In the genomic region with DNA sequence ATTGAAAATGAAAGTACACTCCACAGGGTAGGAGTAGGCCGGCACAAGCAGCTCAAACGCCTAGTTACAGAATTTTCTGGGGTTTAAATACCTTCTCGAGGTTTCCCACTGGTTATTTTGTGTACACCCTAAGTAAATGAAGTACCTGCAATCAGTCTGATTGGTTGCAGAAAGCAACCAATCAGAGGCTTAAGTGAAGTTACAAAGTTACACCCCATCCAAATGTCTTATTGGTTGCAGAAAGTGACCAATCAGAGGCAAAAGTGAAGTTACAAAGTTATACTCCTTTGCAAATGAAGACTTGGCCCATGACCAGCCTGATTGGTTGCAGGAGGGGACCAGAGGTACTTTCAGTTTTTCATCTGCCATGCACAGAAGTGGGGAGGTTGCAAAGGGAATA, we compare ENCODE assay signal across 17 cellular contexts. TPM values are rescaled to one million over a fixed set of nuclear protein-coding genes. Genes with fewer than 3 reads are reported as not detected.
DNase-seq lines count a peak whose midpoint lies in the region; ATAC-seq and TF ChIP-seq lines count a peak whose summit lies in the region.
"Had no signal": no experiment of that assay in that cellular context is flagged by ENCODE, and none has a peak within 500 bp of the region (broad histone marks: within the 10 kb centered on the region; RNA-seq: fewer than 3 reads in every experiment).

No MANE protein-coding gene starts in this region.

- H3K79me2 ChIP-seq in neural progenitor cell (ENCODE audit: low read depth) = no peaks in the 10 kb centered on the region

- H4K20me1 ChIP-seq in BLaER1 = no peaks in the 10 kb centered on the region
- no peaks in the 10 kb centered on the region for H4K20me1 ChIP-seq in neural progenitor cell (ENCODE audit: low read depth)

- TF ChIP-seq CTCF in HEK293 (tag by site-specific recombination; IDR thresholded peaks at IDR 0.05) (no peak), neural progenitor cell (IDR thresholded peaks at IDR 0.05) (no peak), tibial nerve (IDR thresholded peaks at IDR 0.05) (no peak)

- no peak overlapping the region for H3K27ac ChIP-seq in BLaER1
- H3K27ac ChIP-seq in HEK293 (ENCODE audit: extremely low read depth, low read depth, low read length) = no peak overlapping the region
- no peak overlapping the region for H3K27ac ChIP-seq in neural progenitor cell
- no peak overlapping the region for H3K27ac ChIP-seq in tibial nerve

- no peaks in the 10 kb centered on the region for H3K9me3 ChIP-seq in BLaER1
- H3K9me3 ChIP-seq in HEK293 (ENCODE audit: control insufficient read depth, insufficient read depth, low read depth, low read length) = no peaks in the 10 kb centered on the region
- no peaks in the 10 kb centered on the region for H3K9me3 ChIP-seq in neural progenitor cell (ENCODE audit: low read depth)
- no peaks in the 10 kb centered on the region for H3K9me3 ChIP-seq in tibial nerve

- no peak overlapping the region for H3K4me3 ChIP-seq in BLaER1
- H3K4me3 ChIP-seq in HEK293 (ENCODE audit: low read depth, low read length) = no peak overlapping the region
- H3K4me3 ChIP-seq in neural progenitor cell = no peak overlapping the region
- H3K4me3 ChIP-seq in tibial nerve = no peak overlapping the region

- CTCF ChIA-PET in HEK293 (lab: Yijun Ruan, JAX) = no interaction called here

- no peaks in the 10 kb centered on the region for H3F3A ChIP-seq in neural progenitor cell (ENCODE audit: low read depth)

- TF ChIP-seq POLR2A in tibial nerve (IDR thresholded peaks at IDR 0.05) = no peak

- no peak for TF ChIP-seq EP300 in tibial nerve (IDR thresholded peaks at IDR 0.05)

- no peaks in the 10 kb centered on the region for H3K36me3 ChIP-seq in BLaER1
- no peaks in the 10 kb centered on the region for H3K36me3 ChIP-seq in HEK293 (ENCODE audit: control insufficient read depth in 2 of 2, insufficient read depth in 1 of 2, low read length in 2 of 2)
- no peaks in the 10 kb centered on the region for H3K36me3 ChIP-seq in neural progenitor cell
- no peaks in the 10 kb centered on the region for H3K36me3 ChIP-seq in tibial nerve

- H3K4me1 ChIP-seq in BLaER1 = peaks cover 31% of the 10 kb centered on the region
- H3K4me1 ChIP-seq in HEK293 (ENCODE audit: control insufficient read depth, insufficient read depth, low read length) = peaks cover 4% of the 10 kb centered on the region; the same call in 1 of the 2 replicates
- H3K4me1 ChIP-seq in neural progenitor cell = peaks cover 8% of the 10 kb centered on the region
- no peaks in the 10 kb centered on the region for H3K4me1 ChIP-seq in tibial nerve

- H3K27me3 ChIP-seq in BLaER1 (no peaks in the 10 kb centered on the region), neural progenitor cell (no peaks in the 10 kb centered on the region), tibial nerve (no peaks in the 10 kb centered on the region)

- 81 to 87% methylated on average over 3 of the region's 3 CpGs for WGBS in tibial nerve, 2 donors

- no peak overlapping the region for H3K4me3 Mint-ChIP-seq in neural progenitor cell
- H3K4me3 Mint-ChIP-seq: B cell; CD4-positive, alpha-beta T cell had no signal

- no peaks in the 10 kb centered on the region for H3K4me1 Mint-ChIP-seq in neural progenitor cell

- no peaks in the 10 kb centered on the region for H3K36me3 Mint-ChIP-seq in neural progenitor cell

- no peak overlapping the region for H3K27ac Mint-ChIP-seq in neural progenitor cell
- H3K27ac Mint-ChIP-seq: B cell; CD4-positive, alpha-beta T cell had no signal

- H3K9ac ChIP-seq in BLaER1 (no peak overlapping the region), neural progenitor cell (no peak overlapping the region)

- POLR2A ChIA-PET in HEK293 (lab: Yijun Ruan, JAX) = no interaction called here

- ATAC-seq in HG02970 (IDR thresholded peaks at IDR 0.05; ENCODE audit: low FRiP score, unreplicated experiment) = no peak
- ATAC-seq: PC-3 had no signal

- peaks cover 2% of the 10 kb centered on the region for H3K27me3 Mint-ChIP-seq in neural progenitor cell (ENCODE audit: insufficient read depth, low read depth)
- H3K27me3 Mint-ChIP-seq: B cell; CD4-positive, alpha-beta T cell had no signal

- H2AFZ ChIP-seq in neural progenitor cell (replicated peaks) = peak overlapping the region; percentile 31

- DNase-seq in OCI-M1 (lab: John Stamatoyannopoulos, UW) (peak; percentile 67), neural progenitor cell (ENCODE audit: low spot score) (no peak), tibial nerve (ENCODE audit: low spot score in 2 of 2) (no peak), NCI-H1417 treated with DMSO at 0.1 percent for 48 hours (lab: John Stamatoyannopoulos, UW) (no peak)
- DNase-seq: CD4-positive, alpha-beta T cell; DMS79 treated with DMSO at 0.1 percent for 48 hours; HCEC 1CT; NCI-H1436; NCI-H2029; NCI-H2171 treated with DMSO at 0.1 percent for 48 hours; NCI-H748 treated with DMSO at 0.1 percent for 48 hours; PC-3; T-helper 1 cell had no signal

- peaks cover 6% of the 10 kb centered on the region for H3K9me3 Mint-ChIP-seq in neural progenitor cell
- H3K9me3 Mint-ChIP-seq: CD4-positive, alpha-beta T cell had no signal

- H3K4me2 ChIP-seq in BLaER1 (peak overlapping the region; percentile 27; the same call in 1 of the 2 replicates), neural progenitor cell (no peak overlapping the region)

TF ChIP-seq in HEK293, 187 proteins besides CTCF, POLR2A, EP300 and RAD21:
- no peak for TF ChIP-seq ZNF624 (tag by site-specific recombination; IDR thresholded peaks at IDR 0.05)
- no peak for TF ChIP-seq ZNF76 (tag by site-specific recombination; IDR thresholded peaks at IDR 0.05; ENCODE audit: borderline replicate concordance, low read depth)
- TF ChIP-seq BCL11B (tag by site-specific recombination; IDR thresholded peaks at IDR 0.05; ENCODE audit: low read depth) = no peak
- TF ChIP-seq ZNF785 (tag by site-specific recombination; IDR thresholded peaks at IDR 0.05) = no peak
- TF ChIP-seq SP2 (tag by site-specific recombination; IDR thresholded peaks at IDR 0.05) = 0 out of 2 replicates have a peak, but pooled peaks have one; percentile 7
- no peak for TF ChIP-seq ZNF223 (tag by site-specific recombination; IDR thresholded peaks at IDR 0.05)
- no peak for TF ChIP-seq ZNF24 (tag by site-specific recombination; IDR thresholded peaks at IDR 0.05)
TF ChIP-seq in HEK293: peak in this region for 1.

RNA-seq across cellular contexts. Expression of a gene that starts 33.2 kb away (rescaled TPM):
- total RNA-seq in neural progenitor cell (ENCODE audit: low replicate concordance) (not detected in 2 replicates), tibial nerve (10 to 100 TPM in 3 of 4 donors, 1 to 10 TPM in 1; 9.9 to 18.6 (median 12.2) TPM)

RNA-seq across cellular contexts. Expression of a gene that starts 35.4 kb away (rescaled TPM):
- 17.2 and 21.5 TPM in 2 replicates for total RNA-seq in neural progenitor cell (ENCODE audit: low replicate concordance)
- 10 to 100 TPM; 18.8 to 28.5 (median 22.5) TPM for total RNA-seq in tibial nerve

Comparison
In these comparisons a context has a peak if more than half of its experiments do, and no peak if none do; other contexts are left out.
1. RNA of a gene that starts 33.2 kb away (total RNA-seq): 9.9 to 18.6 TPM in tibial nerve; not detected in neural progenitor cell; every median in the first group is over 10 times any median in the second.